Comparison of ENCODE assay signal across 23 cellular contexts in genomic region chr22:26620197-26620596, GRCh38. TPM values are rescaled to one million over a fixed set of nuclear protein-coding genes. Genes with fewer than 3 reads are reported as not detected.
A peak's percentile ranks its signal among the peaks of the same experiment; 100 is the strongest.
DNase-seq lines count a peak whose midpoint lies in the region; ATAC-seq, FAIRE-seq and TF ChIP-seq lines count a peak whose summit lies in the region.
"Had no signal": no experiment of that assay in that cellular context is flagged by ENCODE, and none has a peak within 500 bp of the region (broad histone marks: within the 10 kb centered on the region; RNA-seq: fewer than 3 reads in every experiment).

No MANE protein-coding gene starts in this region.

- no peaks in the 10 kb centered on the region for H3F3A ChIP-seq in PC-9 (ENCODE audit: insufficient read depth, low read depth)

- no peak overlapping the region for H3K4me3 Mint-ChIP-seq in stimulated activated effector memory CD8-positive, alpha-beta T cell treated with anti-CD3 and anti-CD28 coated beads, Interleukin-12 subunit alpha, Interleukin-12 subunit beta, amount 100 ng/mL, for 72 hours
- H3K4me3 Mint-ChIP-seq: CD8-positive, alpha-beta T cell had no signal

- no peak for DNase-seq in HepG2 (ENCODE audit: low spot score)
- no peak for DNase-seq in right lobe of liver
- DNase-seq in H1 (ENCODE audit: low read depth in 1 of 2, low spot score in 2 of 2), result no peak
- no peak for DNase-seq in stimulated activated effector memory CD8-positive, alpha-beta T cell treated with anti-CD3 and anti-CD28 coated beads, Interleukin-12 subunit alpha, Interleukin-12 subunit beta, amount 100 ng/mL, for 72 hours (ENCODE audit: low spot score in 2 of 2)
- no peak for DNase-seq in PC-9
- no peak for DNase-seq in DMS 273 (lab: John Stamatoyannopoulos, UW; ENCODE audit: unreplicated experiment)
- DNase-seq: 8988T; Calu3; CD8-positive, alpha-beta T cell; DMS 273 treated with DMSO at 0.1 percent for 48 hours; DND-41; EL; IMR-90 had no signal

- no peaks in the 10 kb centered on the region for H3K23me2 ChIP-seq in H1 (ENCODE audit: low read depth, low read length)

- H3K79me1 ChIP-seq in H1 (ENCODE audit: low read depth, low read length), result no peaks in the 10 kb centered on the region

- H2BK15ac ChIP-seq in H1 (ENCODE audit: low read length), result no peak overlapping the region

- no peak overlapping the region for H3K4me2 ChIP-seq in HepG2 (ENCODE audit: low read depth, low read length)
- H3K4me2 ChIP-seq in H1 (ENCODE audit: insufficient read depth in 1 of 2, low read depth in 2 of 2, low read length in 2 of 2), result no peak overlapping the region
- no peak overlapping the region for H3K4me2 ChIP-seq in PC-9

- in situ Hi-C loops in HepG2 (cut with HindIII; ENCODE audit: extremely low pct_ligation_motif_present, low pct_unique_long_range_greater_than_20kb), result no loop called here

- H3K36me3 Mint-ChIP-seq in stimulated activated effector memory CD8-positive, alpha-beta T cell treated with anti-CD3 and anti-CD28 coated beads, Interleukin-12 subunit alpha, Interleukin-12 subunit beta, amount 100 ng/mL, for 72 hours, result no peaks in the 10 kb centered on the region
- H3K36me3 Mint-ChIP-seq: CD8-positive, alpha-beta T cell had no signal

- H3K27ac ChIP-seq in HepG2 (ENCODE audit: extremely low read length, insufficient read depth, low read length) (no peak overlapping the region), right lobe of liver (no peak overlapping the region), H1 (ENCODE audit: low read depth, low read length) (no peak overlapping the region), PC-9 (no peak overlapping the region)
- H3K27ac ChIP-seq: HL-60 had no signal

- no peak overlapping the region for H2BK120ac ChIP-seq in H1 (replicated peaks; ENCODE audit: low read depth, low read length)

- intact Hi-C loops in HepG2 (cut with micrococcal nuclease; ENCODE audit: unreplicated experiment) (no loop called here), right lobe of liver (cut with DNase I) (no loop called here), PC-9 (cut with micrococcal nuclease; ENCODE audit: unreplicated experiment) (no loop called here)

- H3K79me2 ChIP-seq in HepG2 (ENCODE audit: insufficient read depth, low read length), result no peaks in the 10 kb centered on the region
- H3K79me2 ChIP-seq in H1 (ENCODE audit: control insufficient read depth in 1 of 2, insufficient read depth in 2 of 2, low read length in 2 of 2), result no peaks in the 10 kb centered on the region
- H3K79me2 ChIP-seq in PC-9 (ENCODE audit: low read depth), result no peaks in the 10 kb centered on the region

- CTCF ChIA-PET in HepG2 (lab: Yijun Ruan, JAX; ENCODE audit: low intra/inter-chr PET ratio, low total read pairs), result no interaction called here
- CTCF ChIA-PET in H1 (lab: Charles Lee; ENCODE audit: partially characterized antibody), result interaction anchor here (0.6 to 1.4 kb wide), 2 partner anchors 35 to 530 kb away, joined by 3 to 6 read pairs; no protein-coding TSS in a partner anchor
- CTCF ChIA-PET in PC-9 (lab: Charles Lee), result no interaction called here

- POLR2A ChIA-PET in HepG2 (lab: Yijun Ruan, JAX) (no interaction called here), H1 (lab: Charles Lee; ENCODE audit: partially characterized antibody) (no interaction called here), PC-9 (lab: Charles Lee; ENCODE audit: unreplicated experiment) (no interaction called here)

- peaks cover 8% of the 10 kb centered on the region for H3K9me3 Mint-ChIP-seq in stimulated activated effector memory CD8-positive, alpha-beta T cell treated with anti-CD3 and anti-CD28 coated beads, Interleukin-12 subunit alpha, Interleukin-12 subunit beta, amount 100 ng/mL, for 72 hours
- H3K9me3 Mint-ChIP-seq: CD8-positive, alpha-beta T cell had no signal

- H3K4ac ChIP-seq in H1 (replicated peaks; ENCODE audit: insufficient read length, low read depth, low read length), result no peak overlapping the region

- no TSS peak for BruUV-seq in HepG2 (replicated peaks; lab: Mats Ljungman, UMichigan)
- no TSS peak for BruUV-seq in PC-9 (replicated peaks; lab: Mats Ljungman, UMichigan)

- ATAC-seq in HepG2 (no peak), right lobe of liver (no peak)
- ATAC-seq in stimulated activated effector memory CD8-positive, alpha-beta T cell treated with anti-CD3 and anti-CD28 coated beads, Interleukin-12 subunit alpha, Interleukin-12 subunit beta, amount 100 ng/mL, for 72 hours, result no peak
- ATAC-seq: CD8-positive, alpha-beta T cell; GM12878 had no signal

- no peak overlapping the region for H3K18ac ChIP-seq in H1 (ENCODE audit: extremely low read depth, low read length)

- no peak overlapping the region for H2AK5ac ChIP-seq in H1 (ENCODE audit: low read depth, low read length)

- H3K4me3 ChIP-seq in HepG2 (replicated peaks in 1 of 3; ENCODE audit: insufficient read depth in 1 of 3, low read depth in 2 of 3, low read length in 3 of 3) (no peak overlapping the region), right lobe of liver (no peak overlapping the region), H1 (ENCODE audit: extremely low read depth in 1 of 4, insufficient read depth in 2 of 4, low read depth in 3 of 4, low read length in 4 of 4) (no peak overlapping the region), PC-9 (no peak overlapping the region)
- H3K4me3 ChIP-seq: BLaER1, GM12878, HAP-1 had no signal

- WGBS in HepG2 (ENCODE audit: low lambda C conversion rate), result 27% methylated on average over 2 of the region's 2 CpGs
- 65% methylated on average over 2 of the region's 2 CpGs for WGBS in right lobe of liver (ENCODE audit: insufficient coverage, low coverage, low lambda C conversion rate, missing lambda C conversion rate)
- 100% methylated on average over 2 of the region's 2 CpGs; no CpG with 5 or more reads in 1 of the 2 experiments for WGBS in H1 (ENCODE audit: extremely low coverage in 1 of 2, insufficient coverage in 1 of 2, insufficient read length in 1 of 2, insufficient replicate concordance in 2 of 2, low coverage in 1 of 2, low lambda C conversion rate in 2 of 2, missing lambda C conversion rate in 1 of 2), 2 experiments

- no peak overlapping the region for H2BK12ac ChIP-seq in H1 (ENCODE audit: low read depth, low read length)

- H4K91ac ChIP-seq in H1 (replicated peaks; ENCODE audit: insufficient read length, low read length), result no peak overlapping the region

- TF ChIP-seq EP300 in HepG2 (IDR thresholded peaks at IDR 0.05; ENCODE audit: low read depth in 2 of 2, low read length in 2 of 2) (no peak), HepG2 (CRISPR knock-in tag; IDR thresholded peaks at IDR 0.05; ENCODE audit: borderline replicate concordance) (no peak), H1 (IDR thresholded peaks at IDR 0.05; ENCODE audit: borderline replicate concordance in 1 of 2, low read depth in 2 of 2, low read length in 2 of 2) (no peak)

- H3K4me1 ChIP-seq in HepG2 (ENCODE audit: insufficient read depth, low read length) (no peaks in the 10 kb centered on the region), right lobe of liver (no peaks in the 10 kb centered on the region), H1 (replicated peaks in 1 of 4; ENCODE audit: control insufficient read depth in 3 of 4, insufficient read depth in 4 of 4, low read length in 3 of 4) (peaks cover 11 to 26% (median 20%) of the 10 kb centered on the region in 4 experiments), PC-9 (replicated peaks; ENCODE audit: insufficient read depth) (no peaks in the 10 kb centered on the region)
- H3K4me1 ChIP-seq: HAP-1 had no signal

- no peak overlapping the region for H3K56ac ChIP-seq in H1 (replicated peaks; ENCODE audit: insufficient read length, low read depth, low read length)

- peak overlapping the region; percentile 72 for H3K27ac Mint-ChIP-seq in stimulated activated effector memory CD8-positive, alpha-beta T cell treated with anti-CD3 and anti-CD28 coated beads, Interleukin-12 subunit alpha, Interleukin-12 subunit beta, amount 100 ng/mL, for 72 hours
- H3K27ac Mint-ChIP-seq: CD8-positive, alpha-beta T cell had no signal

- FAIRE-seq in HepG2 (lab: Jason Lieb, UNC), result no peak
- FAIRE-seq in H1 (lab: Jason Lieb, UNC), result no peak
- FAIRE-seq: GM12878, GM19239 had no signal

- no peak overlapping the region for H4K8ac ChIP-seq in H1 (ENCODE audit: extremely low read depth, insufficient read depth, low read length)

- H4K20me1 ChIP-seq in HepG2 (ENCODE audit: insufficient read depth, low read length) (no peaks in the 10 kb centered on the region), H1 (replicated peaks in 1 of 2; ENCODE audit: control insufficient read depth in 1 of 2, insufficient read depth in 2 of 2, low read length in 2 of 2) (no peaks in the 10 kb centered on the region), PC-9 (ENCODE audit: insufficient read depth) (no peaks in the 10 kb centered on the region)
- H4K20me1 ChIP-seq: BLaER1 had no signal

- H2AFZ ChIP-seq in HepG2 (ENCODE audit: low read length), result no peak overlapping the region
- H2AFZ ChIP-seq in H1 (ENCODE audit: low read length), result no peak overlapping the region
- H2AFZ ChIP-seq in PC-9, result no peak overlapping the region

- H2BK20ac ChIP-seq in H1 (ENCODE audit: low read length), result no peak overlapping the region

- TF ChIP-seq CTCF in HepG2 (CRISPR knock-in tag; IDR thresholded peaks at IDR 0.05) (no peak), right lobe of liver (IDR thresholded peaks at IDR 0.05) (no peak), H1 (IDR thresholded peaks at IDR 0.05; ENCODE audit: control extremely low read depth in 1 of 3, insufficient read depth in 1 of 3, low read depth in 1 of 3, low read length in 3 of 3) (no peak), PC-9 (conservative IDR thresholded peaks at IDR 0.05) (no peak)

- H3K4me1 Mint-ChIP-seq in stimulated activated effector memory CD8-positive, alpha-beta T cell treated with anti-CD3 and anti-CD28 coated beads, Interleukin-12 subunit alpha, Interleukin-12 subunit beta, amount 100 ng/mL, for 72 hours, result peaks cover 23% of the 10 kb centered on the region

- H2BK5ac ChIP-seq in H1 (ENCODE audit: low read depth, low read length), result no peak overlapping the region

- no peak overlapping the region for H3K23ac ChIP-seq in H1 (ENCODE audit: insufficient read length)

- H3K36me3 ChIP-seq in HepG2 (replicated peaks in 1 of 2; ENCODE audit: control insufficient read depth in 1 of 2, insufficient read depth in 2 of 2, low read length in 2 of 2) (no peaks in the 10 kb centered on the region), right lobe of liver (no peaks in the 10 kb centered on the region), H1 (ENCODE audit: control insufficient read depth in 2 of 4, insufficient read depth in 4 of 4, low read length in 3 of 4) (no peaks in the 10 kb centered on the region), PC-9 (ENCODE audit: low read depth) (no peaks in the 10 kb centered on the region)
- H3K36me3 ChIP-seq: BLaER1, HAP-1 had no signal

- no peaks in the 10 kb centered on the region for H3K9me3 ChIP-seq in HepG2 (ENCODE audit: low read length)
- no peaks in the 10 kb centered on the region for H3K9me3 ChIP-seq in right lobe of liver
- H3K9me3 ChIP-seq in H1 (ENCODE audit: insufficient read depth in 2 of 2, low read depth in 1 of 2, low read length in 1 of 2), result 0 out of 4 replicates have a peak, but pooled peaks cover 0 to 3% of the 10 kb centered on the region in 2 experiments
- H3K9me3 ChIP-seq in PC-9 (ENCODE audit: insufficient read depth, low read depth), result no peaks in the 10 kb centered on the region
- H3K9me3 ChIP-seq: BLaER1, HAP-1 had no signal

- no peak overlapping the region for H4K5ac ChIP-seq in H1 (ENCODE audit: insufficient read length, low read depth, low read length)

- no peak overlapping the region for H3K14ac ChIP-seq in H1 (ENCODE audit: insufficient read length)

- H3K9me2 ChIP-seq in PC-9 (ENCODE audit: insufficient read depth), result no peaks in the 10 kb centered on the region

- no peak for TF ChIP-seq RAD21 in HepG2 (CRISPR knock-in tag; IDR thresholded peaks at IDR 0.05)
- TF ChIP-seq RAD21 in H1 (IDR thresholded peaks at IDR 0.05 in 1 of 2, conservative IDR thresholded peaks at IDR 0.05 in 1 of 2; ENCODE audit: low read depth in 2 of 2, low read length in 2 of 2), result no peak

- H3K27me3 ChIP-seq in HepG2 (ENCODE audit: control insufficient read depth in 1 of 2, insufficient read depth in 2 of 2, low read length in 2 of 2) (peaks cover 2 to 23% of the 10 kb centered on the region in 2 experiments; a peak in 2 of 5 replicates), right lobe of liver (no peaks in the 10 kb centered on the region), H1 (replicated peaks in 1 of 4; ENCODE audit: control insufficient read depth in 3 of 4, extremely low read depth in 1 of 4, insufficient read depth in 3 of 4, low read length in 3 of 4) (peaks cover 0 to 5% (median 2%) of the 10 kb centered on the region in 4 experiments; a peak in 3 of 7 replicates), PC-9 (ENCODE audit: insufficient read depth, low read depth) (peaks cover 62% of the 10 kb centered on the region)
- H3K27me3 ChIP-seq: BLaER1 had no signal

- H3K9ac ChIP-seq in HepG2 (ENCODE audit: insufficient read depth, low read depth, low read length) (no peak overlapping the region), H1 (replicated peaks in 1 of 4; ENCODE audit: extremely low read depth in 1 of 4, low read depth in 3 of 4, low read length in 3 of 4) (no peak overlapping the region)
- H3K9ac ChIP-seq: BLaER1 had no signal

- TF ChIP-seq POLR2A in HepG2 (IDR thresholded peaks at IDR 0.05; ENCODE audit: insufficient read depth in 1 of 2, low read depth in 2 of 2, low read length in 2 of 2), result no peak
- TF ChIP-seq POLR2A in right lobe of liver (IDR thresholded peaks at IDR 0.05), result no peak
- no peak for TF ChIP-seq POLR2A in H1 (IDR thresholded peaks at IDR 0.05; ENCODE audit: control extremely low read depth in 1 of 2, low read depth in 2 of 2, low read length in 2 of 2)

RNA-seq across cellular contexts. Expression of gene CRYBA4, which starts 1.6 kb away (rescaled TPM):
- total RNA-seq in HepG2 (2016; rRNA removed; fragmentation: Illumina TruSeq; extraction: Trizol) (not detected in 2 replicates), right lobe of liver (not detected), PC-9 (2021) (not detected in 2 replicates)
- total RNA-seq in HepG2 (2016; cell fraction: cytosol; rRNA removed; fragmentation: Illumina TruSeq; extraction: Trizol; ENCODE audit: low read depth), result not detected in 2 replicates
- not detected in 2 replicates for total RNA-seq in HepG2 (2016; cell fraction: insoluble cytoplasmic fraction; rRNA removed; fragmentation: Illumina TruSeq; extraction: Trizol)
- not detected in 2 replicates for total RNA-seq in HepG2 (2016; cell fraction: membrane; rRNA removed; fragmentation: Illumina TruSeq; extraction: Trizol)
- not detected in 2 replicates for total RNA-seq in HepG2 (2016; cell fraction: nucleus; rRNA removed; fragmentation: Illumina TruSeq; extraction: Trizol)
- polyA plus RNA-seq in HepG2 (2011; rRNA removed) (not detected in 2 replicates), H1 (2011; rRNA removed) (2.2 and 3.1 TPM in 2 replicates)
- not detected in 2 replicates for polyA plus RNA-seq in HepG2 (2011; cell fraction: cytosol; rRNA removed)
- not detected in 2 replicates for polyA plus RNA-seq in HepG2 (2011; cell fraction: nucleus; rRNA removed)
- not detected in 2 replicates for polyA plus RNA-seq in HepG2 (2012)
- polyA plus RNA-seq in HepG2 (2016; cell fraction: cytosol; fragmentation: Illumina TruSeq; extraction: Trizol; ENCODE audit: low read depth), result not detected in 2 replicates
- not detected in 2 replicates for polyA plus RNA-seq in HepG2 (2016; cell fraction: insoluble cytoplasmic fraction; fragmentation: Illumina TruSeq; extraction: Trizol; ENCODE audit: low read depth)
- polyA plus RNA-seq in HepG2 (2016; cell fraction: membrane; fragmentation: Illumina TruSeq; extraction: Trizol; ENCODE audit: low read depth), result not detected in 2 replicates
- not detected in 2 replicates for polyA plus RNA-seq in HepG2 (2016; cell fraction: nucleus; fragmentation: Illumina TruSeq; extraction: Trizol; ENCODE audit: insufficient read depth, low read depth)
- not detected in 2 replicates for polyA minus RNA-seq in HepG2 (2011; rRNA and poly(A)+ RNA removed; ENCODE audit: low replicate concordance)
- polyA minus RNA-seq in HepG2 (2011; cell fraction: cytosol; rRNA and poly(A)+ RNA removed), result not detected in 2 replicates
- polyA minus RNA-seq in HepG2 (2011; cell fraction: nucleus; rRNA and poly(A)+ RNA removed), result not detected in 2 replicates
- 0.67 and 1.5 TPM in 2 replicates for total RNA-seq in H1 (2021; fragmentation: NEBNext Ultra II Directional; extraction: Animal tissue kit (Norgen Biotek cat#: 25700))
- 2.0 TPM for polyA plus RNA-seq in H1 (2011; cell fraction: cytosol; rRNA removed)
- polyA plus RNA-seq in H1 (2011; cell fraction: nucleus; rRNA removed), result 1.4 TPM
- 0.84 to 2.4 TPM (median 1.9 TPM) in 4 replicates for polyA plus RNA-seq in H1 (2012, experiment 1 of 2)
- polyA plus RNA-seq in H1 (2012, experiment 2 of 2), result 1.5 TPM
- polyA plus RNA-seq in H1 (2013, experiment 1 of 2), result 1.7 TPM
- 2.0 TPM for polyA plus RNA-seq in H1 (2013, experiment 2 of 2)
- 0.56 and 0.69 TPM in 2 replicates for polyA minus RNA-seq in H1 (2011; rRNA and poly(A)+ RNA removed)
- polyA minus RNA-seq in H1 (2011; cell fraction: cytosol; rRNA and poly(A)+ RNA removed), result not detected
- polyA minus RNA-seq in H1 (2011; cell fraction: nucleus; rRNA and poly(A)+ RNA removed), result not detected
- total RNA-seq: A673; Calu3; CD8-positive, alpha-beta T cell; G401; H4; HT1080; IMR-90 had no signal
- polyA plus RNA-seq: AG04450, IMR-90 had no signal

RNA-seq across cellular contexts. Expression of gene CRYBB1, which starts 2.4 kb away (rescaled TPM):
- total RNA-seq in HepG2 (2016; rRNA removed; fragmentation: Illumina TruSeq; extraction: Trizol) (not detected in 2 replicates), right lobe of liver (under 1 TPM in 2 of 6 experiments, not detected in 4; 0.53 to 0.59 TPM), PC-9 (2021) (not detected in 2 replicates)
- total RNA-seq in HepG2 (2016; cell fraction: cytosol; rRNA removed; fragmentation: Illumina TruSeq; extraction: Trizol; ENCODE audit: low read depth), result not detected in 2 replicates
- total RNA-seq in HepG2 (2016; cell fraction: insoluble cytoplasmic fraction; rRNA removed; fragmentation: Illumina TruSeq; extraction: Trizol), result not detected in 2 replicates
- not detected in 2 replicates for total RNA-seq in HepG2 (2016; cell fraction: membrane; rRNA removed; fragmentation: Illumina TruSeq; extraction: Trizol)
- total RNA-seq in HepG2 (2016; cell fraction: nucleus; rRNA removed; fragmentation: Illumina TruSeq; extraction: Trizol), result not detected in 2 replicates
- polyA plus RNA-seq in HepG2 (2011; rRNA removed) (not detected in 2 replicates), H1 (2011; rRNA removed) (6.0 and 7.2 TPM in 2 replicates)
- not detected in 2 replicates for polyA plus RNA-seq in HepG2 (2011; cell fraction: cytosol; rRNA removed)
- polyA plus RNA-seq in HepG2 (2011; cell fraction: nucleus; rRNA removed), result not detected in 2 replicates
- polyA plus RNA-seq in HepG2 (2012), result not detected in 2 replicates
- polyA plus RNA-seq in HepG2 (2016; cell fraction: cytosol; fragmentation: Illumina TruSeq; extraction: Trizol; ENCODE audit: low read depth), result not detected in 2 replicates
- polyA plus RNA-seq in HepG2 (2016; cell fraction: insoluble cytoplasmic fraction; fragmentation: Illumina TruSeq; extraction: Trizol; ENCODE audit: low read depth), result not detected in 2 replicates
- polyA plus RNA-seq in HepG2 (2016; cell fraction: membrane; fragmentation: Illumina TruSeq; extraction: Trizol; ENCODE audit: low read depth), result not detected in 2 replicates
- not detected in 2 replicates for polyA plus RNA-seq in HepG2 (2016; cell fraction: nucleus; fragmentation: Illumina TruSeq; extraction: Trizol; ENCODE audit: insufficient read depth, low read depth)
- not detected in 2 replicates for polyA minus RNA-seq in HepG2 (2011; rRNA and poly(A)+ RNA removed; ENCODE audit: low replicate concordance)
- not detected in 2 replicates for polyA minus RNA-seq in HepG2 (2011; cell fraction: cytosol; rRNA and poly(A)+ RNA removed)
- polyA minus RNA-seq in HepG2 (2011; cell fraction: nucleus; rRNA and poly(A)+ RNA removed), result not detected in 2 replicates
- 1.7 and 4.2 TPM in 2 replicates for total RNA-seq in H1 (2021; fragmentation: NEBNext Ultra II Directional; extraction: Animal tissue kit (Norgen Biotek cat#: 25700))
- polyA plus RNA-seq in H1 (2011; cell fraction: cytosol; rRNA removed), result 7.5 TPM
- 5.0 TPM for polyA plus RNA-seq in H1 (2011; cell fraction: nucleus; rRNA removed)
- polyA plus RNA-seq in H1 (2012, experiment 1 of 2), result 2.7 to 5.7 TPM (median 5.2 TPM) in 4 replicates
- polyA plus RNA-seq in H1 (2012, experiment 2 of 2), result 3.9 TPM
- polyA plus RNA-seq in H1 (2013, experiment 1 of 2), result 7.7 TPM
- polyA plus RNA-seq in H1 (2013, experiment 2 of 2), result 7.4 TPM
- polyA minus RNA-seq in H1 (2011; rRNA and poly(A)+ RNA removed), result 1.7 and 4.1 TPM in 2 replicates
- 2.9 TPM for polyA minus RNA-seq in H1 (2011; cell fraction: cytosol; rRNA and poly(A)+ RNA removed)
- polyA minus RNA-seq in H1 (2011; cell fraction: nucleus; rRNA and poly(A)+ RNA removed), result 1.3 TPM
- total RNA-seq: A673; Calu3; CD8-positive, alpha-beta T cell; G401; H4; HT1080; IMR-90 had no signal
- polyA plus RNA-seq: AG04450, IMR-90 had no signal

RNA-seq across cellular contexts. Expression of gene TPST2, which starts 30.3 kb away (rescaled TPM):
- total RNA-seq in HepG2 (2016; rRNA removed; fragmentation: Illumina TruSeq; extraction: Trizol) (9.2 and 15.2 TPM in 2 replicates), right lobe of liver (100 to 1,000 TPM in 2 of 6 experiments, 10 to 100 TPM in 4; 53.2 to 117 (median 66.9) TPM), PC-9 (2021) (13.5 and 18.9 TPM in 2 replicates)
- 10.0 and 10.4 TPM in 2 replicates for total RNA-seq in HepG2 (2016; cell fraction: cytosol; rRNA removed; fragmentation: Illumina TruSeq; extraction: Trizol; ENCODE audit: low read depth)
- 7.8 and 13.5 TPM in 2 replicates for total RNA-seq in HepG2 (2016; cell fraction: insoluble cytoplasmic fraction; rRNA removed; fragmentation: Illumina TruSeq; extraction: Trizol)
- total RNA-seq in HepG2 (2016; cell fraction: membrane; rRNA removed; fragmentation: Illumina TruSeq; extraction: Trizol), result 17.6 and 23.3 TPM in 2 replicates
- total RNA-seq in HepG2 (2016; cell fraction: nucleus; rRNA removed; fragmentation: Illumina TruSeq; extraction: Trizol), result 10.0 and 10.8 TPM in 2 replicates
- polyA plus RNA-seq in HepG2 (2011; rRNA removed) (23.8 and 29.5 TPM in 2 replicates), H1 (2011; rRNA removed) (143 and 162 TPM in 2 replicates)
- polyA plus RNA-seq in HepG2 (2011; cell fraction: cytosol; rRNA removed), result 27.5 and 32.7 TPM in 2 replicates
- 21.6 and 24.3 TPM in 2 replicates for polyA plus RNA-seq in HepG2 (2011; cell fraction: nucleus; rRNA removed)
- polyA plus RNA-seq in HepG2 (2012), result 9.2 and 17.3 TPM in 2 replicates
- polyA plus RNA-seq in HepG2 (2016; cell fraction: cytosol; fragmentation: Illumina TruSeq; extraction: Trizol; ENCODE audit: low read depth), result 13.1 and 15.0 TPM in 2 replicates
- 10.0 and 11.2 TPM in 2 replicates for polyA plus RNA-seq in HepG2 (2016; cell fraction: insoluble cytoplasmic fraction; fragmentation: Illumina TruSeq; extraction: Trizol; ENCODE audit: low read depth)
- 19.3 and 21.6 TPM in 2 replicates for polyA plus RNA-seq in HepG2 (2016; cell fraction: membrane; fragmentation: Illumina TruSeq; extraction: Trizol; ENCODE audit: low read depth)
- polyA plus RNA-seq in HepG2 (2016; cell fraction: nucleus; fragmentation: Illumina TruSeq; extraction: Trizol; ENCODE audit: insufficient read depth, low read depth), result 16.7 and 18.4 TPM in 2 replicates
- polyA minus RNA-seq in HepG2 (2011; rRNA and poly(A)+ RNA removed; ENCODE audit: low replicate concordance), result 13.6 and 45.9 TPM in 2 replicates
- polyA minus RNA-seq in HepG2 (2011; cell fraction: cytosol; rRNA and poly(A)+ RNA removed), result 10.1 and 10.6 TPM in 2 replicates
- 11.7 and 12.1 TPM in 2 replicates for polyA minus RNA-seq in HepG2 (2011; cell fraction: nucleus; rRNA and poly(A)+ RNA removed)
- total RNA-seq in H1 (2021; fragmentation: NEBNext Ultra II Directional; extraction: Animal tissue kit (Norgen Biotek cat#: 25700)), result 58.8 and 62.1 TPM in 2 replicates
- polyA plus RNA-seq in H1 (2011; cell fraction: cytosol; rRNA removed), result 134 TPM
- polyA plus RNA-seq in H1 (2011; cell fraction: nucleus; rRNA removed), result 139 TPM
- polyA plus RNA-seq in H1 (2012, experiment 1 of 2), result 52.5 to 56.1 TPM (median 54.1 TPM) in 4 replicates
- polyA plus RNA-seq in H1 (2012, experiment 2 of 2), result 69.0 TPM
- 93.0 TPM for polyA plus RNA-seq in H1 (2013, experiment 1 of 2)
- 95.7 TPM for polyA plus RNA-seq in H1 (2013, experiment 2 of 2)
- 80.0 and 85.9 TPM in 2 replicates for polyA minus RNA-seq in H1 (2011; rRNA and poly(A)+ RNA removed)
- 59.8 TPM for polyA minus RNA-seq in H1 (2011; cell fraction: cytosol; rRNA and poly(A)+ RNA removed)
- 63.8 TPM for polyA minus RNA-seq in H1 (2011; cell fraction: nucleus; rRNA and poly(A)+ RNA removed)

RNA-seq across cellular contexts. Expression of gene MIAT, which starts 37.2 kb away (rescaled TPM):
- 0.04 TPM in 1 of 2 replicates, not detected in the other for total RNA-seq in HepG2 (2016; rRNA removed; fragmentation: Illumina TruSeq; extraction: Trizol)
- not detected in 2 replicates for total RNA-seq in HepG2 (2016; cell fraction: cytosol; rRNA removed; fragmentation: Illumina TruSeq; extraction: Trizol; ENCODE audit: low read depth)
- total RNA-seq in HepG2 (2016; cell fraction: insoluble cytoplasmic fraction; rRNA removed; fragmentation: Illumina TruSeq; extraction: Trizol), result 0.03 and 0.06 TPM in 2 replicates
- 0.03 TPM in 2 replicates for total RNA-seq in HepG2 (2016; cell fraction: membrane; rRNA removed; fragmentation: Illumina TruSeq; extraction: Trizol)
- 0.22 TPM in 2 replicates for total RNA-seq in HepG2 (2016; cell fraction: nucleus; rRNA removed; fragmentation: Illumina TruSeq; extraction: Trizol)
- under 0.01 TPM in 1 of 2 replicates, not detected in the other for polyA plus RNA-seq in HepG2 (2011; rRNA removed)
- 0.01 TPM in 1 of 2 replicates, not detected in the other for polyA plus RNA-seq in HepG2 (2011; cell fraction: cytosol; rRNA removed)
- 0.02 and 0.03 TPM in 2 replicates for polyA plus RNA-seq in HepG2 (2011; cell fraction: nucleus; rRNA removed)
- polyA plus RNA-seq in HepG2 (2012), result not detected in 2 replicates
- not detected in 2 replicates for polyA plus RNA-seq in HepG2 (2016; cell fraction: cytosol; fragmentation: Illumina TruSeq; extraction: Trizol; ENCODE audit: low read depth)
- not detected in 2 replicates for polyA plus RNA-seq in HepG2 (2016; cell fraction: insoluble cytoplasmic fraction; fragmentation: Illumina TruSeq; extraction: Trizol; ENCODE audit: low read depth)
- not detected in 2 replicates for polyA plus RNA-seq in HepG2 (2016; cell fraction: membrane; fragmentation: Illumina TruSeq; extraction: Trizol; ENCODE audit: low read depth)
- not detected in 2 replicates for polyA plus RNA-seq in HepG2 (2016; cell fraction: nucleus; fragmentation: Illumina TruSeq; extraction: Trizol; ENCODE audit: insufficient read depth, low read depth)
- polyA minus RNA-seq in HepG2 (2011; rRNA and poly(A)+ RNA removed; ENCODE audit: low replicate concordance), result 0.02 and 0.14 TPM in 2 replicates
- not detected in 2 replicates for polyA minus RNA-seq in HepG2 (2011; cell fraction: cytosol; rRNA and poly(A)+ RNA removed)
- 0.13 and 0.25 TPM in 2 replicates for polyA minus RNA-seq in HepG2 (2011; cell fraction: nucleus; rRNA and poly(A)+ RNA removed)
- 1 to 10 TPM in 1 of 6 experiments, under 1 TPM in 5; 0.19 to 3.2 (median 0.47) TPM for total RNA-seq in right lobe of liver
- total RNA-seq in H1 (2021; fragmentation: NEBNext Ultra II Directional; extraction: Animal tissue kit (Norgen Biotek cat#: 25700)), result 33.8 and 36.0 TPM in 2 replicates
- polyA plus RNA-seq in H1 (2011; rRNA removed), result 27.6 and 38.3 TPM in 2 replicates
- 55.4 TPM for polyA plus RNA-seq in H1 (2011; cell fraction: cytosol; rRNA removed)
- 134 TPM for polyA plus RNA-seq in H1 (2011; cell fraction: nucleus; rRNA removed)
- 55.6 to 81.0 TPM (median 63.3 TPM) in 4 replicates for polyA plus RNA-seq in H1 (2012, experiment 1 of 2)
- 4.6 TPM for polyA plus RNA-seq in H1 (2012, experiment 2 of 2)
- 44.4 TPM for polyA plus RNA-seq in H1 (2013, experiment 1 of 2)
- polyA plus RNA-seq in H1 (2013, experiment 2 of 2), result 37.1 TPM
- polyA minus RNA-seq in H1 (2011; rRNA and poly(A)+ RNA removed), result 75.5 and 135 TPM in 2 replicates
- polyA minus RNA-seq in H1 (2011; cell fraction: cytosol; rRNA and poly(A)+ RNA removed), result 20.6 TPM
- polyA minus RNA-seq in H1 (2011; cell fraction: nucleus; rRNA and poly(A)+ RNA removed), result 72.4 TPM
- total RNA-seq in PC-9 (2021), result 0.45 and 0.48 TPM in 2 replicates

Comparison
In these comparisons a context has a peak if more than half of its experiments do, and no peak if none do; other contexts are left out.
1. Of the 41 proteins assayed by ChIP-seq in both HepG2 and H1: peak only in HepG2: none; only in H1: KDM1A; in both: none; in neither: 40.